8 cellular contexts compared by ENCODE assay signal in genomic region chr10:36779238-36779846, GRCh38.
DNase-seq lines count a peak whose midpoint lies in the region; ATAC-seq, FAIRE-seq and TF ChIP-seq lines count a peak whose summit lies in the region.

No MANE protein-coding gene starts in this region.

- no peak for TF ChIP-seq POLR2A in stomach (IDR thresholded peaks at IDR 0.05)

- H3K9me3 ChIP-seq in BE2C: no peaks in the 10 kb centered on the region
- H3K9me3 ChIP-seq in astrocyte (ENCODE audit: insufficient read depth, low read depth, low read length): no peaks in the 10 kb centered on the region
- no peaks in the 10 kb centered on the region for H3K9me3 ChIP-seq in stomach

- no peak for TF ChIP-seq EP300 in stomach (IDR thresholded peaks at IDR 0.05)

- no peak overlapping the region for H3K4me3 Mint-ChIP-seq in astrocyte (ENCODE audit: unreplicated experiment)
- no peak overlapping the region for H3K4me3 Mint-ChIP-seq in effector memory CD8-positive, alpha-beta T cell

- DNase-seq in BE2C: peak; percentile 19
- DNase-seq in M059J (ENCODE audit: low read depth): peak; percentile 54
- DNase-seq in astrocyte (ENCODE audit: low read depth): peak; percentile 22
- peak; percentile 7 to 83 for DNase-seq in hippocampal formation (lab: John Stamatoyannopoulos, UW)
- DNase-seq in stomach: no peak
- DNase-seq in DMS79 treated with DMSO at 0.1 percent for 48 hours (lab: John Stamatoyannopoulos, UW): no peak
- no peak for DNase-seq in effector memory CD8-positive, alpha-beta T cell

- H3K4me1 ChIP-seq in BE2C (no peaks in the 10 kb centered on the region), astrocyte (ENCODE audit: insufficient read depth, low read length) (no peaks in the 10 kb centered on the region), stomach (peaks cover 0 to 5% (median 0%) of the 10 kb centered on the region in 4 donors)

- WGBS in stomach, 5 donors: 2 to 11% (median 4%) methylated on average over 2 of the region's 2 CpGs

- H3K4me3 ChIP-seq in BE2C (ENCODE audit: low read depth, low read length) (no peak overlapping the region), astrocyte (ENCODE audit: insufficient read depth, low read depth, low read length) (no peak overlapping the region), stomach (no peak overlapping the region)

- H3K4me1 Mint-ChIP-seq in astrocyte (ENCODE audit: low read depth, unreplicated experiment): peaks cover 7% of the 10 kb centered on the region
- H3K4me1 Mint-ChIP-seq in effector memory CD8-positive, alpha-beta T cell (ENCODE audit: low read depth in 2 of 2): no peaks in the 10 kb centered on the region

- H3K36me3 ChIP-seq in BE2C (no peaks in the 10 kb centered on the region), astrocyte (ENCODE audit: insufficient read depth, low read length) (no peaks in the 10 kb centered on the region), stomach (no peaks in the 10 kb centered on the region)

- no peaks in the 10 kb centered on the region for H3K9me3 Mint-ChIP-seq in astrocyte (ENCODE audit: unreplicated experiment)
- H3K9me3 Mint-ChIP-seq in effector memory CD8-positive, alpha-beta T cell: peaks cover 10 to 11% of the 10 kb centered on the region in 2 donors

- no peaks in the 10 kb centered on the region for H3K36me3 Mint-ChIP-seq in astrocyte (ENCODE audit: low read depth, unreplicated experiment)
- no peaks in the 10 kb centered on the region for H3K36me3 Mint-ChIP-seq in effector memory CD8-positive, alpha-beta T cell (ENCODE audit: insufficient read depth)

- H3K27ac ChIP-seq in astrocyte (ENCODE audit: low read depth, low read length): no peak overlapping the region
- H3K27ac ChIP-seq in stomach: no peak overlapping the region

- no peak overlapping the region for H3K4me2 ChIP-seq in astrocyte (ENCODE audit: low read length)

- H3K27me3 ChIP-seq in BE2C (no peaks in the 10 kb centered on the region), astrocyte (ENCODE audit: insufficient read depth, low read length) (no peaks in the 10 kb centered on the region), stomach (peaks cover 0 to 6% (median 0%) of the 10 kb centered on the region in 3 donors)

- no peak for ATAC-seq in GM19455 (IDR thresholded peaks at IDR 0.05; ENCODE audit: unreplicated experiment)
- ATAC-seq in effector memory CD8-positive, alpha-beta T cell (replicated peaks): no peak

- H4K20me1 ChIP-seq in astrocyte (ENCODE audit: insufficient read depth, low read length): no peaks in the 10 kb centered on the region

- H3K9ac ChIP-seq in astrocyte (ENCODE audit: low read length): no peak overlapping the region

- peak; percentile 82 for TF ChIP-seq CTCF in BE2C (IDR thresholded peaks at IDR 0.05; ENCODE audit: low read depth, low read length)
- peak; percentile 86 for TF ChIP-seq CTCF in astrocyte (IDR thresholded peaks at IDR 0.05; ENCODE audit: insufficient read depth, low read depth, low read length)
- peak in 5 of 7 experiments; percentile 51 to 59 (median 54) for TF ChIP-seq CTCF in stomach (IDR thresholded peaks at IDR 0.05)

- intact Hi-C loops in stomach (cut with DNase I; ENCODE audit: low total_unique reads): loop anchor here (5.0 kb wide), 1 partner anchor 1142 kb away; no protein-coding TSS in a partner anchor

- H3K27me3 Mint-ChIP-seq in astrocyte (ENCODE audit: low read depth, unreplicated experiment): no peaks in the 10 kb centered on the region
- no peaks in the 10 kb centered on the region for H3K27me3 Mint-ChIP-seq in effector memory CD8-positive, alpha-beta T cell

- no peak overlapping the region for H2AFZ ChIP-seq in astrocyte (ENCODE audit: low read depth, low read length)

- peak; percentile 88 for FAIRE-seq in astrocyte (lab: Jason Lieb, UNC)

- no peaks in the 10 kb centered on the region for H3K79me2 ChIP-seq in astrocyte (ENCODE audit: insufficient read depth, low read length)

- H3K27ac Mint-ChIP-seq in astrocyte (ENCODE audit: unreplicated experiment): no peak overlapping the region
- H3K27ac Mint-ChIP-seq in effector memory CD8-positive, alpha-beta T cell: no peak overlapping the region

Comparison
In these comparisons a context has a peak if more than half of its experiments do, and no peak if none do; other contexts are left out.
1. DNase-seq: peak in BE2C (single experiment), M059J (single experiment), astrocyte (single experiment) and hippocampal formation (2 of 2); none in stomach (single experiment), DMS79 treated with DMSO at 0.1 percent for 48 hours (single experiment) and effector memory CD8-positive, alpha-beta T cell (0 of 3).
2. Peak in every context shown above with its lines, with median percentiles within 50 percentile points of each other: CTCF ChIP-seq.